In genomic region chr18:25992566-25992965, GRCh38 we compare ENCODE assay signal across 9 cellular contexts.
"Had no signal": no experiment of that assay in that cellular context is flagged by ENCODE, and none has a peak within 500 bp of the region (broad histone marks: within the 10 kb centered on the region; RNA-seq: fewer than 3 reads in every experiment).

No MANE protein-coding gene starts in this region.

- H3K9me3 ChIP-seq: HAP-1 had no signal

- H3K4me3 Mint-ChIP-seq: HFFc6, IgD-negative memory B cell had no signal

- H3K27me3 Mint-ChIP-seq: IgD-negative memory B cell had no signal

- H3K36me3 ChIP-seq: HAP-1 had no signal

- H3K9me3 Mint-ChIP-seq: HFFc6, IgD-negative memory B cell had no signal

- H3K27ac ChIP-seq: GM23248, HL-60 had no signal

- H3K9ac ChIP-seq: GM23248 had no signal

- DNase-seq: GM23248, H7, HFFc6, KG1 had no signal

- ATAC-seq: HCT116, HepG2 had no signal

- H3K4me1 ChIP-seq: HAP-1 had no signal

- H3K27ac Mint-ChIP-seq: HFFc6, IgD-negative memory B cell had no signal

- H3K4me3 ChIP-seq: GM23248, HAP-1 had no signal

- H2AFZ ChIP-seq: GM23248 had no signal

- FAIRE-seq: HepG2 had no signal
